ENCODE assay signal across 8 cellular contexts in the genomic region with DNA sequence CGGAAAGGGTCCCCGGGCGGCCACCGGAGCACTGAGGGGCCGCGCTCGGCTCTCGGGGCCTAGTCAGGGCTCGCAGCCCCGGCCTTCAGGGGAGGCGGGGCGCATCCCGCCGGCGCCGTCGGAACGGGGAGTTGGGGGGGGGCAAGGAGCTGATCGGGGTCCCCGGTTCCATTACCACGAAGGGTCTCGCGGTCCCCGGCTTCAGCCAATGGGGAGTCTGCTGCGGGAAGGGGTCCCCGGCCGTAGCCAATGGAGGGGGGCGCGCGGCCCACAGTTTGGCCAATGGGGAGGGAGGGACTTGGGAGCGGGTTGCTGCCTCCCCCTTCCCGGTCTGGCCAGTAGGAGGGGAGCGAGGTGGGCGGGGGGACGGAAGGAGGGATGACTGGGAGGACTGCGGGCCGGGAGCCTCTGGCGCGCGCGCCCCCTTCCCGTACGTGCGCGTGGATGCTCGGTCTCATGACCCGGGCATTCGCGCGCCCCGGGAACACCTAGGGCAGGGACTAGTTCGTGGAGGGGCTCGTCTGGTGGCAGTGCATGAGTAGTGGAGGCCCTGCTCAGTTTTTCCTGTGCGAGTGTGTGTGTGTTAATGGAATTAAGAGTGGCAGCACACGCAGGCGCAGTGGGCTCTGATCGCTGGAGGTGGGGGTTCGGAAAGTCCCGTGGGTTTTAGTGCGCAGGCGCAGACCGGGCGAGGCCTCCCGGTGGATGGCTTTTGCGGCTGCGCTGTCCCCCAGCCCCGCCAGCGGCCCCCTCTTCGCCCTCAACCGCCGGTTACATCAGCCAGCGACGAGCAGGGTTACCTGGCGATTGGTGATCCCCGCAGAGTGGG. TPM values are rescaled to one million over a fixed set of nuclear protein-coding genes. Genes with fewer than 3 reads are reported as not detected.
DNase-seq lines count a peak whose midpoint lies in the region; ATAC-seq, FAIRE-seq and TF ChIP-seq lines count a peak whose summit lies in the region.

No MANE protein-coding gene starts in this region.

- TF ChIP-seq CTCF in AG09309 (IDR thresholded peaks at IDR 0.05; ENCODE audit: control insufficient read depth, insufficient read depth, low read depth, low read length, missing control alignments) (peak; percentile 18), WTC11 (IDR thresholded peaks at IDR 0.05) (no peak), bronchial epithelial cell (IDR thresholded peaks at IDR 0.05; ENCODE audit: insufficient read depth, low read length, severe bottlenecking) (peak; percentile 25), smooth muscle cell (IDR thresholded peaks at IDR 0.05; ENCODE audit: borderline replicate concordance, insufficient read depth, poor library complexity, severe bottlenecking) (peak; percentile 24)

- DNase-seq in AG09309 (ENCODE audit: low read depth) (peak; percentile 92), NCI-H2227 treated with DMSO at 0.1 percent for 48 hours (lab: John Stamatoyannopoulos, UW) (peak; percentile 96), WTC11 (ENCODE audit: low spot score) (peak; percentile 98), bronchial epithelial cell (ENCODE audit: low read depth) (peak; percentile 88), immature natural killer cell (peak; percentile 93), smooth muscle cell (lab: John Stamatoyannopoulos, UW; ENCODE audit: unreplicated experiment) (peak; percentile 97)

- no peaks in the 10 kb centered on the region for H3K27me3 Mint-ChIP-seq in WTC11 (ENCODE audit: low read depth)
- peaks cover 16 to 29% (median 22%) of the 10 kb centered on the region in 3 donors for H3K27me3 Mint-ChIP-seq in immature natural killer cell (ENCODE audit: low read depth in 3 of 3)

- H3K4me3 ChIP-seq in AG09309 (ENCODE audit: control insufficient read depth, low read depth, low read length) (peak overlapping the region; percentile 71), bronchial epithelial cell (ENCODE audit: low read depth, low read length) (peak overlapping the region; percentile 84), smooth muscle cell (peak overlapping the region; percentile 100)

- peaks cover 63% of the 10 kb centered on the region for H3K79me2 ChIP-seq in smooth muscle cell (ENCODE audit: low read depth)

- H3K36me3 Mint-ChIP-seq in WTC11, result peaks cover 50% of the 10 kb centered on the region
- peaks cover 7 to 28% (median 12%) of the 10 kb centered on the region in 3 donors for H3K36me3 Mint-ChIP-seq in immature natural killer cell

- H3K36me3 ChIP-seq in bronchial epithelial cell (ENCODE audit: control insufficient read depth, insufficient read depth, low read length) (peaks cover 22% of the 10 kb centered on the region), smooth muscle cell (ENCODE audit: low read depth) (peaks cover 8% of the 10 kb centered on the region)

- peaks cover 9% of the 10 kb centered on the region for H3F3A ChIP-seq in smooth muscle cell (ENCODE audit: low read depth)

- peaks cover 44% of the 10 kb centered on the region for H4K20me1 ChIP-seq in smooth muscle cell (ENCODE audit: low read depth)

- peak; percentile 73 for TF ChIP-seq POLR2A in GM18951 (IDR thresholded peaks at IDR 0.05; ENCODE audit: extremely low read depth, insufficient read depth, insufficient read length)

- peaks cover 20% of the 10 kb centered on the region for H3K4me1 ChIP-seq in smooth muscle cell (ENCODE audit: low read depth)

- H3K4me1 Mint-ChIP-seq in WTC11 (peaks cover 31% of the 10 kb centered on the region), immature natural killer cell (peaks cover 43 to 46% of the 10 kb centered on the region in 2 donors)

- H3K4me2 ChIP-seq in smooth muscle cell, result peak overlapping the region; percentile 91

- WGBS in smooth muscle cell (ENCODE audit: low lambda C conversion rate), result under 1% methylated on average over 54 of the region's 75 CpGs

- CTCF ChIA-PET in WTC11 (lab: Charles Lee), result interaction anchor here (0.8 kb wide), 1 partner anchor 326 kb away, joined by 6 read pairs; no protein-coding TSS in a partner anchor

- no peak for FAIRE-seq in bronchial epithelial cell (lab: Jason Lieb, UNC)

- H3K27me3 ChIP-seq in bronchial epithelial cell (ENCODE audit: control insufficient read depth, insufficient read depth, low read length) (no peaks in the 10 kb centered on the region), smooth muscle cell (ENCODE audit: low read depth) (no peaks in the 10 kb centered on the region)

- H3K27ac ChIP-seq in smooth muscle cell (ENCODE audit: low read depth), result peak overlapping the region; percentile 91

- H3K4me3 Mint-ChIP-seq in WTC11 (peak overlapping the region; percentile 98), immature natural killer cell (peak overlapping the region; percentile 97 to 99 (median 98))

- H3K9me3 Mint-ChIP-seq in WTC11 (no peaks in the 10 kb centered on the region), immature natural killer cell (no peaks in the 10 kb centered on the region)

- in situ Hi-C loops in GM18951 (cut with MboI; ENCODE audit: low sequenced_read_pairs, unreplicated experiment), result no loop called here

- POLR2A ChIA-PET in WTC11 (lab: Charles Lee), result interaction anchor here (0.8 to 1.0 kb wide), 3 partner anchors 21 to 39 kb away, joined by 3 to 4 read pairs (median 3); a partner anchor contains a TSS

- peak overlapping the region; percentile 98 for H3K27ac Mint-ChIP-seq in WTC11
- H3K27ac Mint-ChIP-seq in immature natural killer cell, result peak overlapping the region; percentile 95 to 99 (median 99)

- peak overlapping the region; percentile 93 for H3K9ac ChIP-seq in smooth muscle cell (ENCODE audit: low read depth)

- H3K9me3 ChIP-seq in smooth muscle cell (replicated peaks; ENCODE audit: low read depth), result no peaks in the 10 kb centered on the region

- peak overlapping the region; percentile 76 for H2AFZ ChIP-seq in smooth muscle cell (ENCODE audit: low read depth)

- ATAC-seq in HG03175 (IDR thresholded peaks at IDR 0.05; ENCODE audit: unreplicated experiment) (peak; percentile 63), WTC11 (peak; percentile 94)

TF ChIP-seq in WTC11, 78 proteins besides CTCF, POLR2A, EP300 and RAD21 (continues in another document):
- TF ChIP-seq EMX1 (CRISPR knock-in tag; IDR thresholded peaks at IDR 0.05), result no peak
- TF ChIP-seq, protein P1, sequence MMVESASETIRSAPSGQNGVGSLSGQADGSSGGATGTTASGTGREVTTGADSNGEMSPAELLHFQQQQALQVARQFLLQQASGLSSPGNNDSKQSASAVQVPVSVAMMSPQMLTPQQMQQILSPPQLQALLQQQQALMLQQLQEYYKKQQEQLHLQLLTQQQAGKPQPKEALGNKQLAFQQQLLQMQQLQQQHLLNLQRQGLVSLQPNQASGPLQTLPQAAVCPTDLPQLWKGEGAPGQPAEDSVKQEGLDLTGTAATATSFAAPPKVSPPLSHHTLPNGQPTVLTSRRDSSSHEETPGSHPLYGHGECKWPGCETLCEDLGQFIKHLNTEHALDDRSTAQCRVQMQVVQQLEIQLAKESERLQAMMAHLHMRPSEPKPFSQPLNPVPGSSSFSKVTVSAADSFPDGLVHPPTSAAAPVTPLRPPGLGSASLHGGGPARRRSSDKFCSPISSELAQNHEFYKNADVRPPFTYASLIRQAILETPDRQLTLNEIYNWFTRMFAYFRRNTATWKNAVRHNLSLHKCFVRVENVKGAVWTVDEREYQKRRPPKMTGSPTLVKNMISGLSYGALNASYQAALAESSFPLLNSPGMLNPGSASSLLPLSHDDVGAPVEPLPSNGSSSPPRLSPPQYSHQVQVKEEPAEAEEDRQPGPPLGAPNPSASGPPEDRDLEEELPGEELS (CRISPR knock-in tag; IDR thresholded peaks at IDR 0.05), result no peak; the same call in none of the 2 replicates
- TF ChIP-seq, protein P2, sequence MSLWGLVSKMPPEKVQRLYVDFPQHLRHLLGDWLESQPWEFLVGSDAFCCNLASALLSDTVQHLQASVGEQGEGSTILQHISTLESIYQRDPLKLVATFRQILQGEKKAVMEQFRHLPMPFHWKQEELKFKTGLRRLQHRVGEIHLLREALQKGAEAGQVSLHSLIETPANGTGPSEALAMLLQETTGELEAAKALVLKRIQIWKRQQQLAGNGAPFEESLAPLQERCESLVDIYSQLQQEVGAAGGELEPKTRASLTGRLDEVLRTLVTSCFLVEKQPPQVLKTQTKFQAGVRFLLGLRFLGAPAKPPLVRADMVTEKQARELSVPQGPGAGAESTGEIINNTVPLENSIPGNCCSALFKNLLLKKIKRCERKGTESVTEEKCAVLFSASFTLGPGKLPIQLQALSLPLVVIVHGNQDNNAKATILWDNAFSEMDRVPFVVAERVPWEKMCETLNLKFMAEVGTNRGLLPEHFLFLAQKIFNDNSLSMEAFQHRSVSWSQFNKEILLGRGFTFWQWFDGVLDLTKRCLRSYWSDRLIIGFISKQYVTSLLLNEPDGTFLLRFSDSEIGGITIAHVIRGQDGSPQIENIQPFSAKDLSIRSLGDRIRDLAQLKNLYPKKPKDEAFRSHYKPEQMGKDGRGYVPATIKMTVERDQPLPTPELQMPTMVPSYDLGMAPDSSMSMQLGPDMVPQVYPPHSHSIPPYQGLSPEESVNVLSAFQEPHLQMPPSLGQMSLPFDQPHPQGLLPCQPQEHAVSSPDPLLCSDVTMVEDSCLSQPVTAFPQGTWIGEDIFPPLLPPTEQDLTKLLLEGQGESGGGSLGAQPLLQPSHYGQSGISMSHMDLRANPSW (CRISPR knock-in tag; conservative IDR thresholded peaks at IDR 0.05; ENCODE audit: low read depth), result no peak

RNA-seq across cellular contexts. Expression of a gene that starts 1.1 kb away (rescaled TPM):
- total RNA-seq in WTC11 (2021) (210 to 243 TPM (median 225 TPM) in 3 replicates), bronchial epithelial cell (27.4 and 35.7 TPM in 2 replicates), smooth muscle cell (81.2 and 89.3 TPM in 2 replicates)
- polyA plus RNA-seq in immature natural killer cell (10 to 100 TPM in 1 of 3 donors, 1 to 10 TPM in 2; 3.0 to 28.5 (median 9.7) TPM), smooth muscle cell (93.3 and 108 TPM in 2 replicates)

RNA-seq across cellular contexts. Expression of a gene that starts 22.2 kb away (rescaled TPM):
- 233 to 296 TPM (median 252 TPM) in 3 replicates for total RNA-seq in WTC11 (2021)
- total RNA-seq in bronchial epithelial cell, result 146 and 176 TPM in 2 replicates
- polyA plus RNA-seq in immature natural killer cell, result 100 to 1,000 TPM; 149 to 206 (median 153) TPM
- 67.2 and 76.1 TPM in 2 replicates for total RNA-seq in smooth muscle cell
- 191 and 200 TPM in 2 replicates for polyA plus RNA-seq in smooth muscle cell

RNA-seq across cellular contexts. Expression of a gene that starts 39.7 kb away (rescaled TPM):
- total RNA-seq in WTC11 (2021), result 51.6 to 55.3 TPM (median 53.1 TPM) in 3 replicates
- total RNA-seq in bronchial epithelial cell, result 4.2 and 6.7 TPM in 2 replicates
- polyA plus RNA-seq in immature natural killer cell, result 1 to 10 TPM; 1.4 to 3.0 (median 1.6) TPM
- total RNA-seq in smooth muscle cell, result 11.4 and 17.3 TPM in 2 replicates
- 17.3 and 18.8 TPM in 2 replicates for polyA plus RNA-seq in smooth muscle cell

RNA-seq across cellular contexts. Expression of a gene that starts 54.4 kb away (rescaled TPM):
- total RNA-seq in WTC11 (2021), result 4.7 to 6.4 TPM (median 5.6 TPM) in 3 replicates
- total RNA-seq in bronchial epithelial cell, result under 0.01 and 0.13 TPM in 2 replicates
- polyA plus RNA-seq in immature natural killer cell, result under 1 TPM in 1 of 3 donors, not detected in 2; 0.31 TPM
- 0.09 and 0.36 TPM in 2 replicates for total RNA-seq in smooth muscle cell
- 0.87 and 1.2 TPM in 2 replicates for polyA plus RNA-seq in smooth muscle cell

Comparison
In these comparisons a context has a peak if more than half of its experiments do, and no peak if none do; other contexts are left out.
1. Peak in every context shown above with its lines: DNase-seq, ATAC-seq, H3K4me3 ChIP-seq and H3K27ac ChIP-seq.